In genomic region chr12:108837680-108838079, GRCh38 we compare ENCODE assay signal across 8 cellular contexts. TPM values are rescaled to one million over a fixed set of nuclear protein-coding genes. Genes with fewer than 3 reads are reported as not detected.
DNase-seq lines count a peak whose midpoint lies in the region; ATAC-seq and TF ChIP-seq lines count a peak whose summit lies in the region.

No MANE protein-coding gene starts in this region.

- no peaks in the 10 kb centered on the region for H3K27me3 Mint-ChIP-seq in activated CD4-positive, alpha-beta memory T cell treated with anti-CD3 and anti-CD28 coated beads, Interleukin-2, amount 10 ng/mL, durations not matched to agents 7 days and 5 days
- H3K27me3 Mint-ChIP-seq in mesothelial cell of epicardium (ENCODE audit: low read depth), result no peaks in the 10 kb centered on the region

- peaks cover 77% of the 10 kb centered on the region for H3K4me1 Mint-ChIP-seq in activated CD4-positive, alpha-beta memory T cell treated with anti-CD3 and anti-CD28 coated beads, Interleukin-2, amount 10 ng/mL, durations not matched to agents 7 days and 5 days
- peaks cover 42% of the 10 kb centered on the region for H3K4me1 Mint-ChIP-seq in mesothelial cell of epicardium

- no peak for TF ChIP-seq POLR2A in spleen (IDR thresholded peaks at IDR 0.05)
- no peak for TF ChIP-seq POLR2A in GM18505 (IDR thresholded peaks at IDR 0.05; ENCODE audit: borderline replicate concordance, extremely low read depth, insufficient read depth, insufficient read length)

- TF ChIP-seq CTCF in foreskin keratinocyte (conservative IDR thresholded peaks at IDR 0.05) (no peak), spleen (IDR thresholded peaks at IDR 0.05 in 8 of 11, conservative IDR thresholded peaks at IDR 0.05 in 3 of 11) (no peak), mesothelial cell of epicardium (IDR thresholded peaks at IDR 0.05; ENCODE audit: unreplicated experiment) (no peak)

- peaks cover 13% of the 10 kb centered on the region for H3K36me3 ChIP-seq in HUES48 (ENCODE audit: control insufficient read depth, insufficient read depth, low read length)
- H3K36me3 ChIP-seq in spleen, result peaks cover 0 to 51% (median 12%) of the 10 kb centered on the region in 6 donors

- H3K9me3 Mint-ChIP-seq in activated CD4-positive, alpha-beta memory T cell treated with anti-CD3 and anti-CD28 coated beads, Interleukin-2, amount 10 ng/mL, durations not matched to agents 7 days and 5 days, result peaks cover 3% of the 10 kb centered on the region
- H3K9me3 Mint-ChIP-seq in mesothelial cell of epicardium, result no peaks in the 10 kb centered on the region

- H3K27ac ChIP-seq in HUES48 (ENCODE audit: low read depth, low read length) (peak overlapping the region; percentile 86), foreskin keratinocyte (peak overlapping the region; percentile 75), spleen (peak overlapping the region; percentile 85 to 95 (median 92))

- ATAC-seq in foreskin keratinocyte (no peak), GM18505 (IDR thresholded peaks at IDR 0.05; ENCODE audit: unreplicated experiment) (no peak)

- H3K9ac ChIP-seq in HUES48 (ENCODE audit: low read depth, low read length), result no peak overlapping the region; the same call in 1 of the 2 replicates

- peaks cover 72% of the 10 kb centered on the region for H3K36me3 Mint-ChIP-seq in activated CD4-positive, alpha-beta memory T cell treated with anti-CD3 and anti-CD28 coated beads, Interleukin-2, amount 10 ng/mL, durations not matched to agents 7 days and 5 days (ENCODE audit: low read depth)
- peaks cover 18% of the 10 kb centered on the region for H3K36me3 Mint-ChIP-seq in mesothelial cell of epicardium

- H3K4me1 ChIP-seq in HUES48 (ENCODE audit: control insufficient read depth, insufficient read depth, low read length), result peaks cover 16% of the 10 kb centered on the region
- peaks cover 52% of the 10 kb centered on the region for H3K4me1 ChIP-seq in foreskin keratinocyte
- peaks cover 53 to 97% (median 80%) of the 10 kb centered on the region in 6 donors for H3K4me1 ChIP-seq in spleen

- intact Hi-C loops in spleen (cut with DNase I; ENCODE audit: low total_unique reads), result no loop called here

- POLR2A ChIA-PET in activated CD4-positive, alpha-beta memory T cell treated with anti-CD3 and anti-CD28 coated beads, Interleukin-2, amount 10 ng/mL, durations not matched to agents 7 days and 5 days (lab: Charles Lee), result interaction anchor here (0.6 to 6.1 kb wide), 13 partner anchors 8 to 277 kb away, joined by 3 to 62 read pairs (median 6); partner anchors contain the start of genes ISCU, SART3, SELPLG and SSH1

- H3K4me3 Mint-ChIP-seq in activated CD4-positive, alpha-beta memory T cell treated with anti-CD3 and anti-CD28 coated beads, Interleukin-2, amount 10 ng/mL, durations not matched to agents 7 days and 5 days, result no peak overlapping the region
- H3K4me3 Mint-ChIP-seq in mesothelial cell of epicardium, result no peak overlapping the region

- peak overlapping the region; percentile 81 for H3K27ac Mint-ChIP-seq in activated CD4-positive, alpha-beta memory T cell treated with anti-CD3 and anti-CD28 coated beads, Interleukin-2, amount 10 ng/mL, durations not matched to agents 7 days and 5 days
- no peak overlapping the region for H3K27ac Mint-ChIP-seq in mesothelial cell of epicardium

- H3K9me3 ChIP-seq in HUES48 (ENCODE audit: control insufficient read depth, insufficient read depth, low read length), result no peaks in the 10 kb centered on the region
- no peaks in the 10 kb centered on the region for H3K9me3 ChIP-seq in spleen

- 88 to 90% (median 89%) methylated on average over 7 of the region's 7 CpGs for whole genome bisulfite sequencing in spleen, 5 donors

- H3K4me3 ChIP-seq in HUES48 (ENCODE audit: low read depth, low read length), result no peak overlapping the region
- H3K4me3 ChIP-seq in spleen, result peak overlapping the region in 1 of 8 donors; percentile 44

- CTCF ChIA-PET in activated CD4-positive, alpha-beta memory T cell treated with anti-CD3 and anti-CD28 coated beads, Interleukin-2, amount 10 ng/mL, durations not matched to agents 7 days and 5 days (lab: Charles Lee), result interaction anchor here (1.5 to 4.5 kb wide), 3 partner anchors 20 to 173 kb away, joined by 5 to 12 read pairs (median 5); partner anchors contain the start of gene SSH1

- no peak for DNase-seq in activated CD4-positive, alpha-beta memory T cell treated with anti-CD3 and anti-CD28 coated beads, Interleukin-2, amount 10 ng/mL, durations not matched to agents 7 days and 5 days
- DNase-seq in foreskin keratinocyte (no peak), spleen (no peak), mesothelial cell of epicardium (ENCODE audit: low spot score in 2 of 2, unreplicated experiment in 2 of 2) (no peak), D341Med (ENCODE audit: low spot score) (no peak)
- no peak for DNase-seq in stimulated activated naive CD4-positive, alpha-beta T cell treated with Interleukin-2 at 50 U/mL for 16 hours (lab: John Stamatoyannopoulos, UW)

- H3K27me3 ChIP-seq in HUES48 (ENCODE audit: control insufficient read depth, insufficient read depth, low read length) (no peaks in the 10 kb centered on the region), foreskin keratinocyte (no peaks in the 10 kb centered on the region), spleen (replicated peaks in 1 of 7) (no peaks in the 10 kb centered on the region)

RNA-seq across cellular contexts. Expression of gene SSH1, which starts 19.7 kb away (rescaled TPM):
- 10 to 100 TPM; 56.7 to 57.4 TPM for total RNA-seq in activated CD4-positive, alpha-beta memory T cell treated with anti-CD3 and anti-CD28 coated beads, Interleukin-2, amount 10 ng/mL, durations not matched to agents 7 days and 5 days
- 26.0 and 32.1 TPM in 2 replicates for total RNA-seq in foreskin keratinocyte
- polyA plus RNA-seq in foreskin keratinocyte, result 4.8 and 6.3 TPM in 2 replicates
- total RNA-seq in spleen, result 10 to 100 TPM; 32.2 to 71.3 (median 47.8) TPM
- polyA plus RNA-seq in spleen, result 1 to 10 TPM; 1.7 to 8.6 (median 2.7) TPM
- 36.1 to 38.4 TPM (median 37.7 TPM) in 3 replicates for total RNA-seq in mesothelial cell of epicardium

RNA-seq across cellular contexts. Expression of gene DAO, which starts 42.2 kb away (rescaled TPM):
- total RNA-seq in activated CD4-positive, alpha-beta memory T cell treated with anti-CD3 and anti-CD28 coated beads, Interleukin-2, amount 10 ng/mL, durations not matched to agents 7 days and 5 days, result not detected
- total RNA-seq in foreskin keratinocyte (not detected in 2 replicates), spleen (under 1 TPM in 1 of 7 donors, not detected in 6; 0.42 TPM), mesothelial cell of epicardium (not detected in 3 replicates)
- polyA plus RNA-seq in foreskin keratinocyte (not detected in 2 replicates), spleen (not detected)
